Comparison of ENCODE assay signal across 13 cellular contexts in genomic region chr3:183158113-183158512, GRCh38. TPM values are rescaled to one million over a fixed set of nuclear protein-coding genes. Genes with fewer than 3 reads are reported as not detected.
A peak's percentile ranks its signal among the peaks of the same experiment; 100 is the strongest.
DNase-seq lines count a peak whose midpoint lies in the region; ATAC-seq and FAIRE-seq lines count a peak whose summit lies in the region.
"Had no signal": no experiment of that assay in that cellular context is flagged by ENCODE, and none has a peak within 500 bp of the region (broad histone marks: within the 10 kb centered on the region; RNA-seq: fewer than 3 reads in every experiment).

No MANE protein-coding gene starts in this region.

- H3K4me1 ChIP-seq in Karpas-422 (ENCODE audit: low read length): peaks cover 92% of the 10 kb centered on the region

- H3K27ac ChIP-seq in Karpas-422 (ENCODE audit: low read length): peak overlapping the region; percentile 97
- H3K27ac ChIP-seq: right atrium auricular region had no signal

- peaks cover 4% of the 10 kb centered on the region; the same call in 1 of the 2 replicates for H3K79me2 ChIP-seq in Karpas-422 (ENCODE audit: low read length)

- no peak overlapping the region; the same call in 1 of the 2 replicates for H3K4me3 ChIP-seq in Karpas-422 (ENCODE audit: low read length)
- H3K4me3 ChIP-seq: mucosa of descending colon, right atrium auricular region had no signal

- no peak overlapping the region for H2AFZ ChIP-seq in Karpas-422 (ENCODE audit: low read length)

- H3K36me3 ChIP-seq in Karpas-422 (ENCODE audit: insufficient read depth, low read length): peaks cover 24% of the 10 kb centered on the region
- H3K36me3 ChIP-seq: right atrium auricular region had no signal

- H4K20me1 ChIP-seq in Karpas-422 (ENCODE audit: insufficient read depth, low read depth, low read length): no peaks in the 10 kb centered on the region

- H3K9me2 ChIP-seq in Karpas-422 (replicated peaks; ENCODE audit: insufficient read depth, low read length): no peaks in the 10 kb centered on the region

- no peaks in the 10 kb centered on the region for H3K9me3 ChIP-seq in Karpas-422 (ENCODE audit: low read length)
- H3K9me3 ChIP-seq: mucosa of descending colon, right atrium auricular region had no signal

- H3K4me2 ChIP-seq in Karpas-422 (ENCODE audit: low read depth, low read length, poor library complexity, severe bottlenecking): peak overlapping the region; percentile 32

- FAIRE-seq in frontal cortex (lab: Jason Lieb, UNC): no peak

- no peaks in the 10 kb centered on the region for H3K27me3 ChIP-seq in Karpas-422 (ENCODE audit: low read length)

- H3K9ac ChIP-seq in Karpas-422 (ENCODE audit: low read length): peak overlapping the region; percentile 13; the same call in 1 of the 2 replicates

- DNase-seq in Karpas-422 (no peak), T-helper 2 cell (no peak), frontal cortex (ENCODE audit: low spot score in 2 of 2) (no peak)
- DNase-seq in stimulated activated naive CD4-positive, alpha-beta T cell treated with Interleukin-2 at 50 U/mL for 16 hours (lab: John Stamatoyannopoulos, UW): no peak
- DNase-seq: activated gamma-delta T cell treated with Interleukin-2 at 50 U/mL for 16 hours, HFFc6, mucosa of descending colon, NCI-H524 had no signal

- ATAC-seq in GM18517 (IDR thresholded peaks at IDR 0.05; ENCODE audit: unreplicated experiment) (peak; percentile 35), GM19467 (IDR thresholded peaks at IDR 0.05; ENCODE audit: unreplicated experiment) (peak; percentile 13), HG02943 (IDR thresholded peaks at IDR 0.05; ENCODE audit: low read depth, unreplicated experiment) (peak; percentile 14)
- ATAC-seq in activated CD4-positive, CD25-positive, alpha-beta regulatory T cell treated with anti-CD3 and anti-CD28 coated beads, Interleukin-2, amount 50 U/mL, for 24 hours: no peak
- ATAC-seq: mucosa of descending colon had no signal

RNA-seq across cellular contexts. Expression of gene LAMP3, which starts 4.4 kb away (rescaled TPM):
- total RNA-seq in Karpas-422 (2014; rRNA removed; shearing (Covaris generic); ENCODE audit: low replicate concordance): 44.0 and 102 TPM in 2 replicates
- total RNA-seq in frontal cortex: not detected

RNA-seq across cellular contexts. Expression of gene MCCC1, which starts 58.8 kb away (rescaled TPM):
- total RNA-seq in Karpas-422 (2014; rRNA removed; shearing (Covaris generic); ENCODE audit: low replicate concordance): 60.4 and 61.7 TPM in 2 replicates
- 38.3 TPM for total RNA-seq in frontal cortex

Comparison
In these comparisons a context has a peak if more than half of its experiments do, and no peak if none do; other contexts are left out.
1. ATAC-seq: peak in GM18517 (single experiment), GM19467 (single experiment) and HG02943 (single experiment); none in activated CD4-positive, CD25-positive, alpha-beta regulatory T cell treated with anti-CD3 and anti-CD28 coated beads, Interleukin-2, amount 50 U/mL, for 24 hours (0 of 2).
2. RNA of gene LAMP3, which starts 4.4 kb away (total RNA-seq): 44.0 to 102 TPM in Karpas-422; not detected in frontal cortex (single experiment); every median in the first group is over 10 times any median in the second.